ENCODE assay signal across 1 cellular context in the genomic region with DNA sequence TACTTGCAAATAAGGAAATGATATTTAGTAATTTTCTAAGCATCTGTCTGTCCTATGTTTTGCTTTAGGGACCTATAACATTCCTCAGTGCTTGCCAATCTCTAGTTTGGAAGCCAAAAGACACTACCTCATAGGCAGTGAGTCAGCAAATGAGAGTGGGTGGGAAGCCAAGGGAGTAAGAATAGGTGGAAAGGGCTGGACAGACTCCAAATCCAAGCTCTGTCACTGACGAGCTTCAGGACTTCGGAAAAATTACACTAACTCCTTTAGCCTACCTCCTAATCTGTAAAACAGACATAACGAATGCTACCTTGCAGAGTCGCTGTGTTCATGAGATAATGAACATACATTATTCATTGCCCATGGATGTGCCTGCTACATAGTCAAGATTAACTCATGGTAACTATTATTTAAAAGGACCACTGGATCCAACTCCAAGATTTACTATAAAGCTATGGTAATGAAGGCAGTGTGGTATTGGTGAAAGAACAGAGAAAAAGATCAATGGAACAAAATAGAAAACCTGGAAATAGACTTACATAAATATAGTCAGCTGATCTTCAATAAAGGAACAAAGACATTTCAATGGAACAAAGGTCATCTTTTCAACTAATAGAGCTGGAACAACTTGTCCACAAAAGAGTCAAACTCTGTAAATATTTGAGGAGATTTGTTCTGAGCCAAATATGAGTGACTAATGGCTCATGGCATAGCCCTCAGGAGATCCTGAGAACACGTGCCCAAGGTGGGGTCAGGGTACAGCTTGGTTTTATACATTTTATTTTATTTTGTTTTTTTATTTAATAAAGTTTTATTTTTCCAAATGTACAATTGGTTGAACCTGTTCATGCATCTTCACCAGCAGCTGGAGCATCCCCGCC.
TF ChIP-seq lines count a peak whose summit lies in the region.

No MANE protein-coding gene starts in this region.

TF ChIP-seq in K562, 482 proteins besides CTCF, POLR2A, EP300 and RAD21 (continued from another document and continues in another):
- TF ChIP-seq, protein P1, sequence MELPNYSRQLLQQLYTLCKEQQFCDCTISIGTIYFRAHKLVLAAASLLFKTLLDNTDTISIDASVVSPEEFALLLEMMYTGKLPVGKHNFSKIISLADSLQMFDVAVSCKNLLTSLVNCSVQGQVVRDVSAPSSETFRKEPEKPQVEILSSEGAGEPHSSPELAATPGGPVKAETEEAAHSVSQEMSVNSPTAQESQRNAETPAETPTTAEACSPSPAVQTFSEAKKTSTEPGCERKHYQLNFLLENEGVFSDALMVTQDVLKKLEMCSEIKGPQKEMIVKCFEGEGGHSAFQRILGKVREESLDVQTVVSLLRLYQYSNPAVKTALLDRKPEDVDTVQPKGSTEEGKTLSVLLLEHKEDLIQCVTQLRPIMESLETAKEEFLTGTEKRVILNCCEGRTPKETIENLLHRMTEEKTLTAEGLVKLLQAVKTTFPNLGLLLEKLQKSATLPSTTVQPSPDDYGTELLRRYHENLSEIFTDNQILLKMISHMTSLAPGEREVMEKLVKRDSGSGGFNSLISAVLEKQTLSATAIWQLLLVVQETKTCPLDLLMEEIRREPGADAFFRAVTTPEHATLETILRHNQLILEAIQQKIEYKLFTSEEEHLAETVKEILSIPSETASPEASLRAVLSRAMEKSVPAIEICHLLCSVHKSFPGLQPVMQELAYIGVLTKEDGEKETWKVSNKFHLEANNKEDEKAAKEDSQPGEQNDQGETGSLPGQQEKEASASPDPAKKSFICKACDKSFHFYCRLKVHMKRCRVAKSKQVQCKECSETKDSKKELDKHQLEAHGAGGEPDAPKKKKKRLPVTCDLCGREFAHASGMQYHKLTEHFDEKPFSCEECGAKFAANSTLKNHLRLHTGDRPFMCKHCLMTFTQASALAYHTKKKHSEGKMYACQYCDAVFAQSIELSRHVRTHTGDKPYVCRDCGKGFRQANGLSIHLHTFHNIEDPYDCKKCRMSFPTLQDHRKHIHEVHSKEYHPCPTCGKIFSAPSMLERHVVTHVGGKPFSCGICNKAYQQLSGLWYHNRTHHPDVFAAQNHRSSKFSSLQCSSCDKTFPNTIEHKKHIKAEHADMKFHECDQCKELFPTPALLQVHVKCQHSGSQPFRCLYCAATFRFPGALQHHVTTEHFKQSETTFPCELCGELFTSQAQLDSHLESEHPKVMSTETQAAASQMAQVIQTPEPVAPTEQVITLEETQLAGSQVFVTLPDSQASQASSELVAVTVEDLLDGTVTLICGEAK (IDR thresholded peaks at IDR 0.05), result peak; percentile 46; the same call in 1 of the 2 replicates
- TF ChIP-seq, protein P1 (CRISPR knock-in tag; IDR thresholded peaks at IDR 0.05), result peak; percentile 75
- TF ChIP-seq, protein P2, sequence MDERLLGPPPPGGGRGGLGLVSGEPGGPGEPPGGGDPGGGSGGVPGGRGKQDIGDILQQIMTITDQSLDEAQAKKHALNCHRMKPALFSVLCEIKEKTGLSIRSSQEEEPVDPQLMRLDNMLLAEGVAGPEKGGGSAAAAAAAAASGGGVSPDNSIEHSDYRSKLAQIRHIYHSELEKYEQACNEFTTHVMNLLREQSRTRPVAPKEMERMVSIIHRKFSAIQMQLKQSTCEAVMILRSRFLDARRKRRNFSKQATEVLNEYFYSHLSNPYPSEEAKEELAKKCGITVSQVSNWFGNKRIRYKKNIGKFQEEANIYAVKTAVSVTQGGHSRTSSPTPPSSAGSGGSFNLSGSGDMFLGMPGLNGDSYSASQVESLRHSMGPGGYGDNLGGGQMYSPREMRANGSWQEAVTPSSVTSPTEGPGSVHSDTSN (CRISPR knock-in tag; IDR thresholded peaks at IDR 0.05; ENCODE audit: low read depth), result no peak
- TF ChIP-seq, protein P2 (tag; conservative IDR thresholded peaks at IDR 0.05; ENCODE audit: low read depth), result peak; percentile 47
- TF ChIP-seq HEY1 (CRISPR knock-in tag; IDR thresholded peaks at IDR 0.05; ENCODE audit: borderline replicate concordance), result no peak
- no peak for TF ChIP-seq FOXK2 (conservative IDR thresholded peaks at IDR 0.05 in 1 of 2, IDR thresholded peaks at IDR 0.05 in 1 of 2; ENCODE audit: low read depth in 2 of 2)
- TF ChIP-seq ZNF561 (CRISPR knock-in tag; conservative IDR thresholded peaks at IDR 0.05), result no peak
- TF ChIP-seq MTA2 (IDR thresholded peaks at IDR 0.05; ENCODE audit: low read depth), result peak; percentile 76
- TF ChIP-seq, protein P3, sequence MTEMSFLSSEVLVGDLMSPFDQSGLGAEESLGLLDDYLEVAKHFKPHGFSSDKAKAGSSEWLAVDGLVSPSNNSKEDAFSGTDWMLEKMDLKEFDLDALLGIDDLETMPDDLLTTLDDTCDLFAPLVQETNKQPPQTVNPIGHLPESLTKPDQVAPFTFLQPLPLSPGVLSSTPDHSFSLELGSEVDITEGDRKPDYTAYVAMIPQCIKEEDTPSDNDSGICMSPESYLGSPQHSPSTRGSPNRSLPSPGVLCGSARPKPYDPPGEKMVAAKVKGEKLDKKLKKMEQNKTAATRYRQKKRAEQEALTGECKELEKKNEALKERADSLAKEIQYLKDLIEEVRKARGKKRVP (CRISPR knock-in tag; IDR thresholded peaks at IDR 0.05), result no peak
- TF ChIP-seq FOXP1 (CRISPR knock-in tag; IDR thresholded peaks at IDR 0.05), result no peak
- TF ChIP-seq EGR1 (conservative IDR thresholded peaks at IDR 0.05), result peak; percentile 69
- TF ChIP-seq TBL1XR1 (IDR thresholded peaks at IDR 0.05; ENCODE audit: low read length in 2 of 2), result peak in 1 of 2 experiments; percentile 11; a peak in 1 of 4 replicates
- 0 out of 4 replicates have a peak, but pooled peaks of 1 of the 2 experiments have one; percentile 25 for TF ChIP-seq HDAC1 (IDR thresholded peaks at IDR 0.05)
- no peak for TF ChIP-seq ZC3H8 (IDR thresholded peaks at IDR 0.05)
- peak; percentile 81 for TF ChIP-seq GATA2 (CRISPR knock-in tag; IDR thresholded peaks at IDR 0.05)
- no peak for TF ChIP-seq ZNF12 (CRISPR knock-in tag; IDR thresholded peaks at IDR 0.05)
- TF ChIP-seq TRIM24 (IDR thresholded peaks at IDR 0.05), result peak; percentile 57 to 61; a peak in 2 of 4 replicates
- peak; percentile 87 for TF ChIP-seq MAFK (IDR thresholded peaks at IDR 0.05; ENCODE audit: low read length)
- TF ChIP-seq BRD4 (IDR thresholded peaks at IDR 0.05), result no peak
- peak; percentile 80 for TF ChIP-seq STAT5A (IDR thresholded peaks at IDR 0.05; ENCODE audit: borderline replicate concordance, low read length)
- TF ChIP-seq TEAD4 (IDR thresholded peaks at IDR 0.05; ENCODE audit: low read length), result peak; percentile 93
- TF ChIP-seq TEAD4 (CRISPR knock-in tag; IDR thresholded peaks at IDR 0.05; ENCODE audit: borderline replicate concordance), result no peak
- TF ChIP-seq NFE2 (IDR thresholded peaks at IDR 0.05; ENCODE audit: low read depth), result peak; percentile 96
- peak; percentile 48; the same call in 1 of the 2 replicates for TF ChIP-seq CREB1 (IDR thresholded peaks at IDR 0.05)
- TF ChIP-seq CREB1 (CRISPR knock-in tag; IDR thresholded peaks at IDR 0.05), result no peak
- no peak for TF ChIP-seq SAFB (IDR thresholded peaks at IDR 0.05; ENCODE audit: borderline replicate concordance, low read depth, low read length)
- TF ChIP-seq NCOA6 (IDR thresholded peaks at IDR 0.05), result no peak
- TF ChIP-seq, protein P4, sequence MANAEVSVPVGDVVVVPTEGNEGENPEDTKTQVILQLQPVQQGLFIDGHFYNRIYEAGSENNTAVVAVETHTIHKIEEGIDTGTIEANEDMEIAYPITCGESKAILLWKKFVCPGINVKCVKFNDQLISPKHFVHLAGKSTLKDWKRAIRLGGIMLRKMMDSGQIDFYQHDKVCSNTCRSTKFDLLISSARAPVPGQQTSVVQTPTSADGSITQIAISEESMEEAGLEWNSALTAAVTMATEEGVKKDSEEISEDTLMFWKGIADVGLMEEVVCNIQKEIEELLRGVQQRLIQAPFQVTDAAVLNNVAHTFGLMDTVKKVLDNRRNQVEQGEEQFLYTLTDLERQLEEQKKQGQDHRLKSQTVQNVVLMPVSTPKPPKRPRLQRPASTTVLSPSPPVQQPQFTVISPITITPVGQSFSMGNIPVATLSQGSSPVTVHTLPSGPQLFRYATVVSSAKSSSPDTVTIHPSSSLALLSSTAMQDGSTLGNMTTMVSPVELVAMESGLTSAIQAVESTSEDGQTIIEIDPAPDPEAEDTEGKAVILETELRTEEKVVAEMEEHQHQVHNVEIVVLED (CRISPR knock-in tag; IDR thresholded peaks at IDR 0.05), result no peak
- peak; percentile 83 for TF ChIP-seq ZNF316 (IDR thresholded peaks at IDR 0.05)
- peak; percentile 43; the same call in 1 of the 2 replicates for TF ChIP-seq PHB2 (IDR thresholded peaks at IDR 0.05; ENCODE audit: low read depth)
- TF ChIP-seq HLTF (IDR thresholded peaks at IDR 0.05), result no peak
- TF ChIP-seq ARID1B (IDR thresholded peaks at IDR 0.05), result peak; percentile 91
- TF ChIP-seq ATF7 (IDR thresholded peaks at IDR 0.05), result peak; percentile 74
- peak; percentile 55 for TF ChIP-seq NFE2L1 (tag; IDR thresholded peaks at IDR 0.05; ENCODE audit: borderline replicate concordance, low read depth)
- TF ChIP-seq, protein P5, sequence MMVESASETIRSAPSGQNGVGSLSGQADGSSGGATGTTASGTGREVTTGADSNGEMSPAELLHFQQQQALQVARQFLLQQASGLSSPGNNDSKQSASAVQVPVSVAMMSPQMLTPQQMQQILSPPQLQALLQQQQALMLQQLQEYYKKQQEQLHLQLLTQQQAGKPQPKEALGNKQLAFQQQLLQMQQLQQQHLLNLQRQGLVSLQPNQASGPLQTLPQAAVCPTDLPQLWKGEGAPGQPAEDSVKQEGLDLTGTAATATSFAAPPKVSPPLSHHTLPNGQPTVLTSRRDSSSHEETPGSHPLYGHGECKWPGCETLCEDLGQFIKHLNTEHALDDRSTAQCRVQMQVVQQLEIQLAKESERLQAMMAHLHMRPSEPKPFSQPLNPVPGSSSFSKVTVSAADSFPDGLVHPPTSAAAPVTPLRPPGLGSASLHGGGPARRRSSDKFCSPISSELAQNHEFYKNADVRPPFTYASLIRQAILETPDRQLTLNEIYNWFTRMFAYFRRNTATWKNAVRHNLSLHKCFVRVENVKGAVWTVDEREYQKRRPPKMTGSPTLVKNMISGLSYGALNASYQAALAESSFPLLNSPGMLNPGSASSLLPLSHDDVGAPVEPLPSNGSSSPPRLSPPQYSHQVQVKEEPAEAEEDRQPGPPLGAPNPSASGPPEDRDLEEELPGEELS (CRISPR knock-in tag; IDR thresholded peaks at IDR 0.05; ENCODE audit: borderline replicate concordance), result no peak
- TF ChIP-seq, protein P6, sequence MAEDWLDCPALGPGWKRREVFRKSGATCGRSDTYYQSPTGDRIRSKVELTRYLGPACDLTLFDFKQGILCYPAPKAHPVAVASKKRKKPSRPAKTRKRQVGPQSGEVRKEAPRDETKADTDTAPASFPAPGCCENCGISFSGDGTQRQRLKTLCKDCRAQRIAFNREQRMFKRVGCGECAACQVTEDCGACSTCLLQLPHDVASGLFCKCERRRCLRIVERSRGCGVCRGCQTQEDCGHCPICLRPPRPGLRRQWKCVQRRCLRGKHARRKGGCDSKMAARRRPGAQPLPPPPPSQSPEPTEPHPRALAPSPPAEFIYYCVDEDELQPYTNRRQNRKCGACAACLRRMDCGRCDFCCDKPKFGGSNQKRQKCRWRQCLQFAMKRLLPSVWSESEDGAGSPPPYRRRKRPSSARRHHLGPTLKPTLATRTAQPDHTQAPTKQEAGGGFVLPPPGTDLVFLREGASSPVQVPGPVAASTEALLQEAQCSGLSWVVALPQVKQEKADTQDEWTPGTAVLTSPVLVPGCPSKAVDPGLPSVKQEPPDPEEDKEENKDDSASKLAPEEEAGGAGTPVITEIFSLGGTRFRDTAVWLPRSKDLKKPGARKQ (CRISPR knock-in tag; IDR thresholded peaks at IDR 0.05), result no peak
- peak; percentile 83 for TF ChIP-seq TAL1 (IDR thresholded peaks at IDR 0.05)
- no peak for TF ChIP-seq ZNF41 (CRISPR knock-in tag; conservative IDR thresholded peaks at IDR 0.05)
- TF ChIP-seq, protein P7, sequence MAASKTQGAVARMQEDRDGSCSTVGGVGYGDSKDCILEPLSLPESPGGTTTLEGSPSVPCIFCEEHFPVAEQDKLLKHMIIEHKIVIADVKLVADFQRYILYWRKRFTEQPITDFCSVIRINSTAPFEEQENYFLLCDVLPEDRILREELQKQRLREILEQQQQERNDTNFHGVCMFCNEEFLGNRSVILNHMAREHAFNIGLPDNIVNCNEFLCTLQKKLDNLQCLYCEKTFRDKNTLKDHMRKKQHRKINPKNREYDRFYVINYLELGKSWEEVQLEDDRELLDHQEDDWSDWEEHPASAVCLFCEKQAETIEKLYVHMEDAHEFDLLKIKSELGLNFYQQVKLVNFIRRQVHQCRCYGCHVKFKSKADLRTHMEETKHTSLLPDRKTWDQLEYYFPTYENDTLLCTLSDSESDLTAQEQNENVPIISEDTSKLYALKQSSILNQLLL (CRISPR knock-in tag; IDR thresholded peaks at IDR 0.05; ENCODE audit: borderline replicate concordance), result no peak
- peak; percentile 89 for TF ChIP-seq POLR2AphosphoS5 (IDR thresholded peaks at IDR 0.05; ENCODE audit: control insufficient read depth, insufficient read depth, low read depth, low read length)
- no peak for TF ChIP-seq MBD2 (IDR thresholded peaks at IDR 0.05; ENCODE audit: borderline replicate concordance, low read depth)
